9 cellular contexts compared by ENCODE assay signal in the genomic region with DNA sequence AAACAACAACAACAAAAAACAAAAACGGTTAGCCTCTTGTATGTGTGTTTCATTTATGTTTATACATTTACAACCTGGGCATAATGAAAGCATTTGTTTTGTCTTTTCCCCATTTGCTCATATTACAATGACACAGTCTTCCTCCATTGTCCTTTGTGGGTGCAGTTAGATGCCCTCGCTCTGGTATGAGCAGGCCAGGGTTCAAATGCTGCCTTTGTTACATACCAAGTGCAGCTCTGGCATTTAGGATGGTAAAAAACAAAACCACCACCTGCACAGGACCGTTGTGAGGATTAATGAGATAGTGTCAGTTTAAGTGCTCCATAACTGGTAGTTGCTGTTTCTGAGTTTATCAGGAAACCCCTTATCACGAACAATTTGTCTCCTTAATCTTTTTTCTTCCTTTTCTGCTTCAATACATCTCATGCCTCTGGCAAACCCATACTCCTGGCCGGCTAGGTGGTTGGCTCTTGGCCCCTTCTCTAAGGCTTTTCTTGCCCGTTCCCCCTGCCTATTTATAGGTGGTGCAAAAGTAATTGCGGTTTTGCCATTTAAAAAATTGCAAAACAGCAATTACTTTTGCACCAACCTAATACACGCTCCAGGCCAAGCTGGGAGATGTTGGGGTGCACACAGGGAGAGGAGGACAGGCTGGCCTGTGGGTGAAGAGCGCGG. TPM values are rescaled to one million over a fixed set of nuclear protein-coding genes. Genes with fewer than 3 reads are reported as not detected.
A peak's percentile ranks its signal among the peaks of the same experiment; 100 is the strongest.
DNase-seq lines count a peak whose midpoint lies in the region; ATAC-seq and TF ChIP-seq lines count a peak whose summit lies in the region.
"Had no signal": no experiment of that assay in that cellular context is flagged by ENCODE, and none has a peak within 500 bp of the region (broad histone marks: within the 10 kb centered on the region; RNA-seq: fewer than 3 reads in every experiment).

No MANE protein-coding gene starts in this region.

- peak overlapping the region; percentile 78 to 94 (median 91) for H3K4me3 Mint-ChIP-seq in CD4-positive, CD25-positive, alpha-beta regulatory T cell

- WGBS in esophagus, 2 donors, result 41 to 43% methylated on average over 10 of the region's 10 CpGs

- DNase-seq in CD4-positive, CD25-positive, alpha-beta regulatory T cell, result no peak
- DNase-seq in GM13976 (ENCODE audit: low spot score), result no peak
- DNase-seq in dedifferentiated amniotic fluid mesenchymal stem cell (ENCODE audit: extremely low spot score), result no peak
- no peak for DNase-seq in NCI-H82 (lab: John Stamatoyannopoulos, UW)
- no peak for DNase-seq in GM19238 (ENCODE audit: insufficient read length, low spot score)

- H3K36me3 ChIP-seq in CD4-positive, CD25-positive, alpha-beta regulatory T cell (ENCODE audit: control insufficient read depth, insufficient read depth, low read length), result no peaks in the 10 kb centered on the region
- H3K36me3 ChIP-seq in OCI-LY1 (ENCODE audit: insufficient read depth, low read length), result peaks cover 6% of the 10 kb centered on the region; the same call in 1 of the 2 replicates
- H3K36me3 ChIP-seq in esophagus (ENCODE audit: control insufficient read depth in 2 of 2, insufficient read depth in 2 of 2, low read length in 1 of 2), result no peaks in the 10 kb centered on the region
- H3K36me3 ChIP-seq in parathyroid adenoma (ENCODE audit: control insufficient read depth, insufficient read depth, low read length), result no peaks in the 10 kb centered on the region

- in situ Hi-C loops in GM13976 (cut with MboI; ENCODE audit: low sequenced_read_pairs, unreplicated experiment), result no loop called here

- peak overlapping the region; percentile 68 for H3K4me3 ChIP-seq in CD4-positive, CD25-positive, alpha-beta regulatory T cell (ENCODE audit: low read depth, low read length)
- peak overlapping the region; percentile 56 for H3K4me3 ChIP-seq in OCI-LY1 (ENCODE audit: low read depth, low read length, poor library complexity, severe bottlenecking)
- H3K4me3 ChIP-seq in esophagus (ENCODE audit: low read depth in 1 of 2, low read length in 2 of 2), result peak overlapping the region; percentile 58 to 59
- H3K4me3 ChIP-seq in parathyroid adenoma (ENCODE audit: low read depth, low read length), result peak overlapping the region; percentile 39

- H3K4me1 Mint-ChIP-seq in CD4-positive, CD25-positive, alpha-beta regulatory T cell, result peaks cover 0 to 21% (median 13%) of the 10 kb centered on the region in 4 donors

- H3K9ac ChIP-seq in OCI-LY1 (ENCODE audit: low read length) (peak overlapping the region; percentile 25; the same call in 1 of the 2 replicates), parathyroid adenoma (no peak overlapping the region)

- no peaks in the 10 kb centered on the region for H3K27me3 Mint-ChIP-seq in CD4-positive, CD25-positive, alpha-beta regulatory T cell

- no peaks in the 10 kb centered on the region for H4K20me1 ChIP-seq in OCI-LY1 (ENCODE audit: insufficient read depth, low read length)

- H2AFZ ChIP-seq in OCI-LY1 (ENCODE audit: low read length) (no peak overlapping the region), parathyroid adenoma (peak overlapping the region; percentile 89)

- ATAC-seq in CD4-positive, CD25-positive, alpha-beta regulatory T cell (ENCODE audit: low read depth in 2 of 2), result no peak

- H3K9me2 ChIP-seq in OCI-LY1 (ENCODE audit: low read depth, low read length), result no peaks in the 10 kb centered on the region

- H3K4me2 ChIP-seq in OCI-LY1 (ENCODE audit: low read length) (peak overlapping the region; percentile 61), parathyroid adenoma (ENCODE audit: low read length) (peak overlapping the region; percentile 52)

- peak overlapping the region; percentile 62 to 89 (median 71) for H3K27ac Mint-ChIP-seq in CD4-positive, CD25-positive, alpha-beta regulatory T cell

- no peaks in the 10 kb centered on the region for H3K27me3 ChIP-seq in CD4-positive, CD25-positive, alpha-beta regulatory T cell (ENCODE audit: control insufficient read depth, insufficient read depth, low read length)
- no peaks in the 10 kb centered on the region for H3K27me3 ChIP-seq in OCI-LY1 (ENCODE audit: insufficient read depth, low read length)
- H3K27me3 ChIP-seq in esophagus (ENCODE audit: control insufficient read depth in 1 of 2, insufficient read depth in 2 of 2, low read length in 2 of 2), result no peaks in the 10 kb centered on the region
- H3K27me3 ChIP-seq in parathyroid adenoma (ENCODE audit: control insufficient read depth, insufficient read depth, low read length), result no peaks in the 10 kb centered on the region

- no peaks in the 10 kb centered on the region for H3K9me3 Mint-ChIP-seq in CD4-positive, CD25-positive, alpha-beta regulatory T cell

- no peaks in the 10 kb centered on the region for H3F3A ChIP-seq in OCI-LY1 (ENCODE audit: insufficient read depth, low read length)

- no peak for TF ChIP-seq CTCF in OCI-LY1 (IDR thresholded peaks at IDR 0.05; ENCODE audit: low read length)
- TF ChIP-seq CTCF in parathyroid adenoma (IDR thresholded peaks at IDR 0.05), result no peak
- no peak for TF ChIP-seq CTCF in GM13976 (IDR thresholded peaks at IDR 0.05; ENCODE audit: borderline replicate concordance, control extremely low read depth, extremely low read depth, insufficient read depth, missing control alignments)

- H3K79me2 ChIP-seq in OCI-LY1 (ENCODE audit: insufficient read depth, low read length) (no peaks in the 10 kb centered on the region), parathyroid adenoma (peaks cover 10% of the 10 kb centered on the region)

- no peak overlapping the region for H3K27ac ChIP-seq in CD4-positive, CD25-positive, alpha-beta regulatory T cell (ENCODE audit: insufficient read depth, low read length, poor library complexity, severe bottlenecking)
- H3K27ac ChIP-seq in OCI-LY1 (ENCODE audit: low read depth, low read length, poor library complexity, severe bottlenecking), result no peak overlapping the region
- no peak overlapping the region for H3K27ac ChIP-seq in esophagus (ENCODE audit: low read depth in 2 of 2, low read length in 1 of 2)
- H3K27ac ChIP-seq in parathyroid adenoma, result peak overlapping the region; percentile 16
- H3K27ac ChIP-seq: VCaP had no signal

- H3K4me1 ChIP-seq in CD4-positive, CD25-positive, alpha-beta regulatory T cell (ENCODE audit: control insufficient read depth, insufficient read depth, low read length, poor library complexity, severe bottlenecking), result peaks cover 14% of the 10 kb centered on the region
- peaks cover 29% of the 10 kb centered on the region for H3K4me1 ChIP-seq in OCI-LY1 (ENCODE audit: insufficient read depth, low read length, severe bottlenecking)
- H3K4me1 ChIP-seq in esophagus (ENCODE audit: control insufficient read depth in 2 of 2, insufficient read depth in 2 of 2, low read length in 1 of 2), result peaks cover 0 to 5% of the 10 kb centered on the region in 2 donors
- peaks cover 2% of the 10 kb centered on the region for H3K4me1 ChIP-seq in parathyroid adenoma

- H3K36me3 Mint-ChIP-seq in CD4-positive, CD25-positive, alpha-beta regulatory T cell, result no peaks in the 10 kb centered on the region

- H3K9me3 ChIP-seq in CD4-positive, CD25-positive, alpha-beta regulatory T cell (ENCODE audit: control insufficient read depth in 2 of 2, low read length in 2 of 2), result no peaks in the 10 kb centered on the region
- no peaks in the 10 kb centered on the region for H3K9me3 ChIP-seq in OCI-LY1 (ENCODE audit: low read length)
- no peaks in the 10 kb centered on the region for H3K9me3 ChIP-seq in esophagus (ENCODE audit: control insufficient read depth in 2 of 2, insufficient read depth in 1 of 2, low read depth in 1 of 2, low read length in 1 of 2)
- no peaks in the 10 kb centered on the region for H3K9me3 ChIP-seq in parathyroid adenoma (ENCODE audit: control insufficient read depth, low read length)

RNA-seq across cellular contexts. Expression of gene TMEM225B, which starts 18.6 kb away (rescaled TPM):
- total RNA-seq in CD4-positive, CD25-positive, alpha-beta regulatory T cell, result 1.1 TPM
- 1 to 10 TPM in 2 of 4 donors, under 1 TPM in 2; 0.67 to 2.3 (median 1.00) TPM for polyA plus RNA-seq in CD4-positive, CD25-positive, alpha-beta regulatory T cell
- polyA plus RNA-seq in esophagus, result under 1 TPM; 0.66 to 0.96 TPM

RNA-seq across cellular contexts. Expression of gene ZNF655, which starts 21.0 kb away (rescaled TPM):
- total RNA-seq in CD4-positive, CD25-positive, alpha-beta regulatory T cell, result 148 TPM
- polyA plus RNA-seq in CD4-positive, CD25-positive, alpha-beta regulatory T cell, result 100 to 1,000 TPM in 1 of 4 donors, 10 to 100 TPM in 3; 89.9 to 121 (median 95.5) TPM
- polyA plus RNA-seq in esophagus, result 10 to 100 TPM; 56.9 to 80.5 TPM

RNA-seq across cellular contexts. Expression of gene FAM200A, which starts 27.5 kb away (rescaled TPM):
- total RNA-seq in CD4-positive, CD25-positive, alpha-beta regulatory T cell, result 3.1 TPM
- 10 to 100 TPM in 1 of 4 donors, 1 to 10 TPM in 3; 3.6 to 10.8 (median 5.2) TPM for polyA plus RNA-seq in CD4-positive, CD25-positive, alpha-beta regulatory T cell
- polyA plus RNA-seq in esophagus, result 1 to 10 TPM; 2.8 to 3.8 TPM

RNA-seq across cellular contexts. Expression of gene ZSCAN25, which starts 37.3 kb away (rescaled TPM):
- 47.3 TPM for total RNA-seq in CD4-positive, CD25-positive, alpha-beta regulatory T cell
- polyA plus RNA-seq in CD4-positive, CD25-positive, alpha-beta regulatory T cell, result 10 to 100 TPM in 3 of 4 donors, 1 to 10 TPM in 1; 9.9 to 20.4 (median 14.0) TPM
- polyA plus RNA-seq in esophagus, result 1 to 10 TPM; 4.4 to 4.5 TPM
